ENCODE assay signal across 2 cellular contexts in the genomic region with DNA sequence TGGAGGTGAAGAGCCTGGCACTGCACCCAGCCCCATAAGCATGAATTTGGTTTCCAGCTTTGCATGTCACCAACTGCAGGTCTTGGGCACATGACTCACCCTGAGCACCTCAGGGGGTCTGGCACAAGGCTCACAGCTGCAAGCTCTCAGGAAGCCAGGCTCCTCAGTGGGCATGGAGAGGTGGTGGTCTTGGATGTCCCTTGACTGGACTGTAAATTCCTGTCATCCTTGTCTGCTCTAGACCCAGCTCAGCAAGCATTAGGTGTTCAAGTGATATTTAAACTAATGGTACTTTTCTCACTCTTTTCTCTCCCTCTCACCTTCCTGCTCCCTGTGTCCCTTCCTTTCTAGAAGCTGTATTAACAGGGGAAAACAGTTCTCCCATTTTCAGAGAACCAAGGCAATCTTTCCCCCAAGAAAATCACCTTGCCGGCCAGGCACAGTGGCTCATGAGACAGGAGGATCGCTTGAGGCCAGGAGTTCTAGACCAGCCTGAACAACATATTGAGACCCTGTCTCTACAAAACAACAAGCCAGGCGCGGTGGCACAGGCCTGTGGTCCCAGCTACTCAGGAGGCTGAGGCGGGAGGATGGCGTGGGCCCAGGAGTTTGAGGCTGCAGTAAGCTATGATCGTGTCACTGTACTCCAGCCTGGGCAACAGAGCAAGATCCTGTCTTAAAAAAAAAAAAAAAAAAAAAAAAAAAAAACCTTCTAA.
TF ChIP-seq lines count a peak whose summit lies in the region.

No MANE protein-coding gene starts in this region.

TF ChIP-seq in A549, 52 proteins besides CTCF, POLR2A, EP300 and RAD21 (continued from another document and continues in another):
- TF ChIP-seq USF2 (IDR thresholded peaks at IDR 0.05) (peak; percentile 28; the same call in 1 of the 2 replicates), PBX3 (IDR thresholded peaks at IDR 0.05) (peak; percentile 76; the same call in 1 of the 2 replicates), NR3C1 (IDR thresholded peaks at IDR 0.05) (no peak), RARB (CRISPR knock-in tag; IDR thresholded peaks at IDR 0.05) (0 out of 2 replicates have a peak, but pooled peaks have one; percentile 42), FOXS1 (CRISPR knock-in tag; IDR thresholded peaks at IDR 0.05) (no peak), HOXB5 (CRISPR knock-in tag; IDR thresholded peaks at IDR 0.05) (no peak; the same call in 1 of the 2 replicates), JUN (IDR thresholded peaks at IDR 0.05) (peak in 1 of 2 experiments; percentile 52; a peak in 3 of 5 replicates), BHLHE40 (IDR thresholded peaks at IDR 0.05; ENCODE audit: low read depth, low read length) (no peak), JUNB (IDR thresholded peaks at IDR 0.05) (peak; percentile 35; the same call in 1 of the 2 replicates), PHF8 (IDR thresholded peaks at IDR 0.05; ENCODE audit: borderline replicate concordance, low read depth) (no peak), EHF (CRISPR knock-in tag; IDR thresholded peaks at IDR 0.05) (peak; percentile 81; the same call in 1 of the 2 replicates), FOSB (CRISPR knock-in tag; IDR thresholded peaks at IDR 0.05) (peak; percentile 63), BCL3 (IDR thresholded peaks at IDR 0.05) (no peak), TFCP2L1 (CRISPR knock-in tag; IDR thresholded peaks at IDR 0.05) (no peak), HMGXB4 (CRISPR knock-in tag; IDR thresholded peaks at IDR 0.05; ENCODE audit: borderline replicate concordance) (no peak), CEBPB (IDR thresholded peaks at IDR 0.05) (peak in 1 of 2 experiments; percentile 38; a peak in 1 of 4 replicates), ZC3H11A (IDR thresholded peaks at IDR 0.05) (no peak), ESRRA (IDR thresholded peaks at IDR 0.05; ENCODE audit: borderline replicate concordance, low read length) (no peak), REST (IDR thresholded peaks at IDR 0.05) (no peak), TP53 (CRISPR knock-in tag; IDR thresholded peaks at IDR 0.05) (no peak), MAFK (IDR thresholded peaks at IDR 0.05; ENCODE audit: partially characterized antibody) (no peak)

TF ChIP-seq in HCT116, 20 proteins besides CTCF, POLR2A, EP300 and RAD21 (continued from another document):
- no peak for TF ChIP-seq REST (IDR thresholded peaks at IDR 0.05; ENCODE audit: low read depth)
